In genomic region chr6:36336779-36337194, GRCh38 we compare ENCODE assay signal across 15 cellular contexts. TPM values are rescaled to one million over a fixed set of nuclear protein-coding genes. Genes with fewer than 3 reads are reported as not detected.
DNase-seq lines count a peak whose midpoint lies in the region; ATAC-seq, FAIRE-seq and TF ChIP-seq lines count a peak whose summit lies in the region.
"Had no signal": no experiment of that assay in that cellular context is flagged by ENCODE, and none has a peak within 500 bp of the region (broad histone marks: within the 10 kb centered on the region; RNA-seq: fewer than 3 reads in every experiment).

A gene with protein sequence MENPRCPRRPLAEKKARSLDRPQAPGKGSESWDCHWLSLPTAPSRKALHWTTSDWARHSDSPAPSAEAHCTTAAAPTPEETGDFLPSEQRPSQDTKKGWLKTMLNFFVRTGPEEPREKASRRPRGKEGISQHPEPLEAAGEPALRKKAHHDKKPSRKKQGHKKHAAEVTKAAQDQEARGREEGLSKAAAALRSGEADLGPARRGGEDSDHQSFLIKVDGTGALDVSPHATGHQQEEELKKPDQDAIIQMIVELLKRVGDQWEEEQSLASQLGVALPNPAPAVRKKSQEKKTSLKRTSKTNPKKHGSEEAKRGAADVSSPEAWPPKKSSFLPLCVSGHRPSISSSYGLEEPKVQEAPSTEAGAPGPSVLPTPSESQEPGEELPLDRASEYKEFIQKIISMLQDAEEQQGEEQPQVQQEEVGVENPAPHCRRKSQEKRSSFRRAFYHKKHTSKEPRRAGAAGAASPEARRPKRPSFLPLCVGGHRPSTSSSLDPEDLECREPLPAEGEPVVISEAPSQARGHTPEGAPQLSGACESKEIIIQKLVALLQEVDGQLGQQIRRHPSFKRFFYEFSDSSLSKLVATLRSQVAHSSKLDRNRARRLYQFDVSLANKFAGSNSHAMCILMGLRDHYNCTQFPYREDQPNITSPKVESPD (minus strand): TSS chr6:36336888. CDS start chr6:36330690, 6,198 bp downstream.

- H3K4me1 Mint-ChIP-seq in CD8-positive, alpha-beta T cell (ENCODE audit: low read depth) = peaks cover 13% of the 10 kb centered on the region
- H3K4me1 Mint-ChIP-seq in natural killer cell = peaks cover 5 to 9% of the 10 kb centered on the region in 2 donors

- SMC1A ChIA-PET in GM12878 (lab: Charles Lee; ENCODE audit: uncharacterized antibody, unreplicated experiment) = interaction anchor here (0.5 to 13.7 kb wide), 10 partner anchors 9 to 449 kb away, joined by 3 to 386 read pairs (median 4); no protein-coding TSS in a partner anchor

- peak; percentile 57 for ATAC-seq in CD8-positive, alpha-beta T cell
- ATAC-seq in GM12878 (peak; percentile 63), natural killer cell (peak in 2 of 3 donors; percentile 23 to 34)
- ATAC-seq: activated T-cell treated with anti-CD3 and anti-CD28 coated beads, Interleukin-2, amount 50 U/mL, for 4 hours had no signal

- H4K20me1 ChIP-seq in GM12878 (ENCODE audit: control insufficient read depth, insufficient read depth) = no peaks in the 10 kb centered on the region

- in situ Hi-C loops in GM12878 (cut with MboI) = no loop called here

- H3K27ac Mint-ChIP-seq in CD8-positive, alpha-beta T cell = peak within 1 kb of the TSS; percentile 67
- no peak within 1 kb of the TSS for H3K27ac Mint-ChIP-seq in natural killer cell

- RAD21 ChIA-PET in GM12878 (lab: Charles Lee; ENCODE audit: unreplicated experiment) = interaction anchor here (1.1 to 11.6 kb wide), 10 partner anchors 9 to 36 kb away, joined by 3 to 311 read pairs (median 5); no protein-coding TSS in a partner anchor

- 10% methylated on average over 2 of the region's 2 CpGs for WGBS in GM12878 (ENCODE audit: insufficient coverage, insufficient replicate concordance, low lambda C conversion rate, missing lambda C conversion rate)

- TF ChIP-seq EP300 in GM12878 (IDR thresholded peaks at IDR 0.05; ENCODE audit: borderline replicate concordance in 1 of 2, control insufficient read depth in 1 of 2, low read depth in 2 of 2, low read length in 2 of 2) = no peak

- no peak for TF ChIP-seq CTCF in CD8-positive, alpha-beta T cell (IDR thresholded peaks at IDR 0.05)
- TF ChIP-seq CTCF in GM12878 (IDR thresholded peaks at IDR 0.05 in 2 of 3, conservative IDR thresholded peaks at IDR 0.05 in 1 of 3; ENCODE audit: control insufficient read depth in 2 of 3, extremely low read depth in 1 of 3, insufficient read depth in 1 of 3, low read depth in 3 of 3, low read length in 3 of 3) (no peak), natural killer cell (IDR thresholded peaks at IDR 0.05) (no peak)

- no peaks in the 10 kb centered on the region for H3K36me3 ChIP-seq in CD8-positive, alpha-beta T cell (ENCODE audit: insufficient read depth, low read length)
- no peaks in the 10 kb centered on the region for H3K36me3 ChIP-seq in GM12878 (ENCODE audit: control insufficient read depth in 2 of 2, insufficient read depth in 2 of 2, low read length in 1 of 2)
- H3K36me3 ChIP-seq: esophagus muscularis mucosa, thoracic aorta had no signal

- CTCF ChIA-PET in CD8-positive, alpha-beta T cell (lab: Charles Lee) = interaction anchor here (0.8 to 1.6 kb wide), 2 partner anchors 24 to 462 kb away, joined by 4 to 5 read pairs; no protein-coding TSS in a partner anchor
- CTCF ChIA-PET in GM12878 (lab: Yijun Ruan, JAX) = interaction anchor here (0.6 to 19.9 kb wide), 12 partner anchors 10 to 423 kb away, joined by 3 to 483 read pairs (median 3); partner anchors contain the start of gene MAPK14

- no peak within 1 kb of the TSS for H3K9ac ChIP-seq in GM12878 (ENCODE audit: control insufficient read depth, insufficient read depth, low read length)

- H3K79me2 ChIP-seq in GM12878 (ENCODE audit: control insufficient read depth, insufficient read depth, low read length) = no peaks in the 10 kb centered on the region

- no peak within 1 kb of the TSS for H3K4me3 ChIP-seq in CD8-positive, alpha-beta T cell (ENCODE audit: low read depth, low read length)
- H3K4me3 ChIP-seq in GM12878 = no peak within 1 kb of the TSS
- H3K4me3 ChIP-seq: esophagus muscularis mucosa, thoracic aorta had no signal

- H3K4me2 ChIP-seq in GM12878 (ENCODE audit: control insufficient read depth, insufficient read depth) = peak within 1 kb of the TSS; percentile 75

- H2AFZ ChIP-seq in GM12878 (ENCODE audit: control insufficient read depth, low read depth, low read length) = no peak within 1 kb of the TSS

- TF ChIP-seq POLR2A in GM12878 (IDR thresholded peaks at IDR 0.05; ENCODE audit: low read depth, low read length) = no peak

- no TSS peak for BruUV-seq in GM12878 (replicated peaks; lab: Mats Ljungman, UMichigan)

- no peaks in the 10 kb centered on the region for H3K36me3 Mint-ChIP-seq in CD8-positive, alpha-beta T cell
- H3K36me3 Mint-ChIP-seq in natural killer cell = no peaks in the 10 kb centered on the region
- H3K36me3 Mint-ChIP-seq: CD4-positive, CD25-positive, alpha-beta regulatory T cell had no signal

- no peaks in the 10 kb centered on the region for H3K9me3 Mint-ChIP-seq in CD8-positive, alpha-beta T cell
- no peaks in the 10 kb centered on the region for H3K9me3 Mint-ChIP-seq in natural killer cell
- H3K9me3 Mint-ChIP-seq: activated T-cell treated with anti-CD3 and anti-CD28 coated beads, Interleukin-2, amount 50 U/mL, for 4 hours; CD4-positive, CD25-positive, alpha-beta regulatory T cell had no signal

- no peak within 1 kb of the TSS for H3K4me3 Mint-ChIP-seq in CD8-positive, alpha-beta T cell
- H3K4me3 Mint-ChIP-seq in natural killer cell = no peak within 1 kb of the TSS
- H3K4me3 Mint-ChIP-seq: activated T-cell treated with anti-CD3 and anti-CD28 coated beads, Interleukin-2, amount 50 U/mL, for 4 hours had no signal

- no peak for DNase-seq in CD8-positive, alpha-beta T cell
- DNase-seq in GM19239 (ENCODE audit: insufficient read length, low spot score) (no peak), GM12878 (ENCODE audit: low read depth, low spot score) (no peak), natural killer cell (no peak), HK-2 (ENCODE audit: unreplicated experiment) (no peak), NCI-H2196 (lab: John Stamatoyannopoulos, UW; ENCODE audit: unreplicated experiment) (no peak), epidermal melanocyte (ENCODE audit: insufficient read length, low spot score) (no peak)
- DNase-seq: activated CD4-positive, CD25-positive, alpha-beta regulatory T cell; activated T-cell treated with anti-CD3 and anti-CD28 coated beads, Interleukin-2, amount 50 U/mL, for 4 hours; NCI-H1092 treated with DMSO at 0.1 percent for 48 hours had no signal

- H3K4me1 ChIP-seq in CD8-positive, alpha-beta T cell (ENCODE audit: insufficient read depth, low read length) = peaks cover 5% of the 10 kb centered on the region
- peaks cover 39% of the 10 kb centered on the region for H3K4me1 ChIP-seq in GM12878 (ENCODE audit: control insufficient read depth, insufficient read depth, low read length)

- intact Hi-C loops in CD8-positive, alpha-beta T cell (cut with DNase I, micrococcal nuclease) = no loop called here
- intact Hi-C loops in GM12878 (cut with micrococcal nuclease; ENCODE audit: unreplicated experiment) = loop anchor here (5.0 kb wide), 1 partner anchor 34 kb away; no protein-coding TSS in a partner anchor
- intact Hi-C loops in natural killer cell (cut with micrococcal nuclease) = no loop called here

- TF ChIP-seq RAD21 in GM12878 (IDR thresholded peaks at IDR 0.05; ENCODE audit: insufficient read depth, low read depth, low read length) = no peak

- H3K27me3 ChIP-seq in CD8-positive, alpha-beta T cell (ENCODE audit: insufficient read depth, low read length) = no peaks in the 10 kb centered on the region
- H3K27me3 ChIP-seq in GM12878 (replicated peaks in 1 of 2; ENCODE audit: control insufficient read depth in 2 of 2, insufficient read depth in 2 of 2, low read length in 1 of 2) = peaks cover 0 to 3% of the 10 kb centered on the region in 2 experiments; a peak in 1 of 4 replicates

- no peaks in the 10 kb centered on the region for H3K9me3 ChIP-seq in CD8-positive, alpha-beta T cell (ENCODE audit: low read length)
- H3K9me3 ChIP-seq in GM12878 (replicated peaks; ENCODE audit: control insufficient read depth, insufficient read depth, low read length) = no peaks in the 10 kb centered on the region
- H3K9me3 ChIP-seq: esophagus muscularis mucosa, thoracic aorta had no signal

- POLR2A ChIA-PET in CD8-positive, alpha-beta T cell (lab: Charles Lee) = no interaction called here
- POLR2A ChIA-PET in GM12878 (lab: Charles Lee) = interaction anchor here (0.5 to 6.0 kb wide), 8 partner anchors 9 to 985 kb away, joined by 3 to 44 read pairs (median 6); partner anchors contain the start of gene MAPK14

- FAIRE-seq in GM19239 (lab: Jason Lieb, UNC) (peak; percentile 54), GM12878 (lab: Jason Lieb, UNC) (no peak)
- FAIRE-seq: keratinocyte had no signal

- H3K27ac ChIP-seq in CD8-positive, alpha-beta T cell (ENCODE audit: low read depth, low read length) = no peak within 1 kb of the TSS
- H3K27ac ChIP-seq in GM12878 (ENCODE audit: control insufficient read depth, insufficient read depth) = no peak within 1 kb of the TSS
- H3K27ac ChIP-seq: esophagus muscularis mucosa, thoracic aorta had no signal

- H3K27me3 Mint-ChIP-seq in CD8-positive, alpha-beta T cell (ENCODE audit: low read depth) = peaks cover 45% of the 10 kb centered on the region
- H3K27me3 Mint-ChIP-seq in natural killer cell (ENCODE audit: low read depth in 2 of 2) = peaks cover 44 to 61% of the 10 kb centered on the region in 2 donors

TF ChIP-seq in GM12878, 131 proteins besides CTCF, POLR2A, EP300 and RAD21 (continues in another document):
- TF ChIP-seq NFXL1 (IDR thresholded peaks at IDR 0.05; ENCODE audit: borderline replicate concordance) = no peak
- TF ChIP-seq YBX1 (IDR thresholded peaks at IDR 0.05) = no peak
- no peak for TF ChIP-seq NRF1 (conservative IDR thresholded peaks at IDR 0.05; ENCODE audit: low read depth, low read length)

RNA-seq across cellular contexts. Expression of the gene that starts here (rescaled TPM):
- not detected for total RNA-seq in CD8-positive, alpha-beta T cell
- total RNA-seq in GM12878 (2013; cell fraction: nucleolus; rRNA removed) = 0.48 and 0.86 TPM in 2 replicates
- total RNA-seq in GM12878 (2014; rRNA removed) = 0.05 and 0.06 TPM in 2 replicates
- 0.04 and 0.09 TPM in 2 replicates for total RNA-seq in GM12878 (2014; rRNA removed; fragmentation: Illumina TruSeq; extraction: Trizol)
- 0.08 and 0.13 TPM in 2 replicates for total RNA-seq in GM12878 (2021)
- polyA plus RNA-seq in GM12878 (2011; ENCODE audit: low read depth) = 0.08 TPM
- polyA plus RNA-seq in GM12878 (2011; rRNA removed) = 0.36 and 0.68 TPM in 2 replicates
- polyA plus RNA-seq in GM12878 (2011; cell fraction: cytosol; rRNA removed) = 0.35 and 0.40 TPM in 2 replicates
- polyA plus RNA-seq in GM12878 (2011; cell fraction: nucleus; rRNA removed) = 0.23 and 0.40 TPM in 2 replicates
- polyA plus RNA-seq in GM12878 (2012) = 0.12 and 0.13 TPM in 2 replicates
- 0.09 and 0.16 TPM in 2 replicates for polyA plus RNA-seq in GM12878 (2014; fragmentation: Illumina TruSeq; extraction: Trizol)
- under 1 TPM in 1 of 2 experiments, not detected in 1; 0.02 TPM for polyA plus RNA-seq in GM12878 (2014; fragmentation: Nextera tagmentation; extraction: Ambion mirVana)
- 0.03 and 0.04 TPM in 2 replicates for polyA plus RNA-seq in GM12878 (2014; rRNA removed)
- under 1 TPM in 1 of 2 experiments, not detected in 1; 0.04 TPM for polyA plus RNA-seq in GM12878 (2016; fragmentation: Nextera tagmentation; extraction: Ambion mirVana)
- 0.21 and 0.29 TPM in 2 replicates for polyA minus RNA-seq in GM12878 (2011; rRNA and poly(A)+ RNA removed)
- not detected in 2 replicates for polyA minus RNA-seq in GM12878 (2011; cell fraction: cytosol; rRNA and poly(A)+ RNA removed)
- polyA minus RNA-seq in GM12878 (2011; cell fraction: nucleus; rRNA and poly(A)+ RNA removed) = 0.10 and 0.12 TPM in 2 replicates
- total RNA-seq in natural killer cell = not detected
- total RNA-seq: activated T-cell treated with anti-CD3 and anti-CD28 coated beads, Interleukin-2, amount 50 U/mL, for 4 hours; CD4-positive, CD25-positive, alpha-beta regulatory T cell; esophagus muscularis mucosa; SK-MEL-5; thoracic aorta had no signal
- polyA plus RNA-seq: CD4-positive, CD25-positive, alpha-beta regulatory T cell; keratinocyte had no signal

Comparison
In these comparisons a context has a peak if more than half of its experiments do, and no peak if none do; other contexts are left out.
1. Peak in ATAC-seq in CD8-positive, alpha-beta T cell; RNA of the gene not detected or under 1 TPM.
2. Peak in ATAC-seq and H3K4me2 ChIP-seq in GM12878; RNA of the gene not detected or under 1 TPM.
3. Peak in ATAC-seq in natural killer cell; RNA of the gene not detected or under 1 TPM.